In genomic region chr2:70280242-70280798, GRCh38 we compare ENCODE assay signal across 21 cellular contexts.
"Had no signal": no experiment of that assay in that cellular context is flagged by ENCODE, and none has a peak within 500 bp of the region (broad histone marks: within the 10 kb centered on the region; RNA-seq: fewer than 3 reads in every experiment).

No MANE protein-coding gene starts in this region.

- H3K4me1 ChIP-seq: neural progenitor cell, prostate gland, suprapubic skin had no signal

- H3K4me1 Mint-ChIP-seq: neural progenitor cell, WTC11 had no signal

- H3K27me3 Mint-ChIP-seq: activated CD4-positive, alpha-beta T cell treated with anti-CD3 and anti-CD28 coated beads for 36 hours; activated CD8-positive, alpha-beta memory T cell treated with anti-CD3 and anti-CD28 coated beads, Interleukin-2, amount 10 ng/mL, durations not matched to agents 7 days and 5 days; stimulated activated naive CD8-positive, alpha-beta T cell treated with anti-CD3 and anti-CD28 coated beads, Interleukin-15, amount 100 ng/mL, for 72 hours had no signal

- H3K4me2 ChIP-seq: neural progenitor cell had no signal

- H2AFZ ChIP-seq: neural progenitor cell had no signal

- H3K27ac ChIP-seq: dorsolateral prefrontal cortex, left lung, neural progenitor cell, prostate gland, right atrium auricular region, skin epidermis, suprapubic skin had no signal

- H3K4me3 Mint-ChIP-seq: activated CD4-positive, alpha-beta T cell treated with anti-CD3 and anti-CD28 coated beads for 36 hours; activated CD8-positive, alpha-beta memory T cell treated with anti-CD3 and anti-CD28 coated beads, Interleukin-2, amount 10 ng/mL, durations not matched to agents 7 days and 5 days; endodermal cell; neural progenitor cell; stimulated activated naive CD8-positive, alpha-beta T cell treated with anti-CD3 and anti-CD28 coated beads, Interleukin-15, amount 100 ng/mL, for 72 hours; WTC11 had no signal

- H3K27me3 ChIP-seq: dorsolateral prefrontal cortex, left lung, neural progenitor cell, right atrium auricular region, suprapubic skin had no signal

- H3K4me3 ChIP-seq: dorsolateral prefrontal cortex, left lung, neural progenitor cell, prostate gland, right atrium auricular region, skin epidermis, suprapubic skin had no signal

- ATAC-seq: activated CD4-positive, alpha-beta T cell treated with anti-CD3 and anti-CD28 coated beads for 36 hours; activated CD8-positive, alpha-beta memory T cell treated with anti-CD3 and anti-CD28 coated beads, Interleukin-2, amount 10 ng/mL, durations not matched to agents 7 days and 5 days; left lung; stimulated activated naive CD8-positive, alpha-beta T cell treated with anti-CD3 and anti-CD28 coated beads, Interleukin-15, amount 100 ng/mL, for 72 hours; WTC11 had no signal

- H3K27ac Mint-ChIP-seq: activated CD8-positive, alpha-beta memory T cell treated with anti-CD3 and anti-CD28 coated beads, Interleukin-2, amount 10 ng/mL, durations not matched to agents 7 days and 5 days; endodermal cell; neural progenitor cell; stimulated activated naive CD8-positive, alpha-beta T cell treated with anti-CD3 and anti-CD28 coated beads, Interleukin-15, amount 100 ng/mL, for 72 hours; WTC11 had no signal

- H3K9me3 Mint-ChIP-seq: endodermal cell; neural progenitor cell; stimulated activated naive CD8-positive, alpha-beta T cell treated with anti-CD3 and anti-CD28 coated beads, Interleukin-15, amount 100 ng/mL, for 72 hours; WTC11 had no signal

- H3K9ac ChIP-seq: neural progenitor cell had no signal

- H3K9me3 ChIP-seq: left lung, prostate gland, right atrium auricular region, suprapubic skin had no signal

- DNase-seq: activated CD4-positive, alpha-beta T cell treated with anti-CD3 and anti-CD28 coated beads for 36 hours; activated CD4-positive, alpha-beta T cell treated with anti-CD3 and anti-CD28 coated beads, Interleukin-2, amount 50 U/mL, for 48 hours; activated CD8-positive, alpha-beta memory T cell treated with anti-CD3 and anti-CD28 coated beads, Interleukin-2, amount 10 ng/mL, durations not matched to agents 7 days and 5 days; activated effector memory CD4-positive, alpha-beta T cell treated with anti-CD3 and anti-CD28 coated beads, Interleukin-2, amount 50 U/mL, for 16 hours; activated naive CD4-positive, alpha-beta T cell treated with anti-CD3 and anti-CD28 coated beads, Interleukin-2, amount 50 U/mL, for 16 hours; amniotic stem cell; dorsolateral prefrontal cortex; endodermal cell; head of caudate nucleus; left lung; midbrain; stimulated activated CD4-positive, alpha-beta T cell treated with anti-CD3 and anti-CD28 coated beads, Interleukin-15, amount 100 ng/mL, for 24 hours; stimulated activated CD4-positive, alpha-beta T cell treated with anti-CD3 and anti-CD28 coated beads, Interleukin-2, amount 100 ng/mL, for 48 hours; stimulated activated naive CD8-positive, alpha-beta T cell treated with anti-CD3 and anti-CD28 coated beads, Interleukin-15, amount 100 ng/mL, for 72 hours; trophoblast cell had no signal
